Comparison of ENCODE assay signal across 12 cellular contexts in genomic region chrX:68684291-68684918, GRCh38. TPM values are rescaled to one million over a fixed set of nuclear protein-coding genes. Genes with fewer than 3 reads are reported as not detected.
DNase-seq lines count a peak whose midpoint lies in the region; ATAC-seq and TF ChIP-seq lines count a peak whose summit lies in the region.
"Had no signal": no experiment of that assay in that cellular context is flagged by ENCODE, and none has a peak within 500 bp of the region (broad histone marks: within the 10 kb centered on the region; RNA-seq: fewer than 3 reads in every experiment).

No MANE protein-coding gene starts in this region.

- ATAC-seq in HG02970 (IDR thresholded peaks at IDR 0.05; ENCODE audit: low FRiP score, unreplicated experiment) = no peak
- ATAC-seq in GM19351 (IDR thresholded peaks at IDR 0.05; ENCODE audit: unreplicated experiment) = no peak
- no peak for ATAC-seq in HG03342 (IDR thresholded peaks at IDR 0.05; ENCODE audit: unreplicated experiment)
- ATAC-seq: GM12878 had no signal

- no peak for TF ChIP-seq CTCF in choroid plexus epithelial cell (conservative IDR thresholded peaks at IDR 0.05; ENCODE audit: low read depth, low read length)

- DNase-seq in AML-193 (lab: John Stamatoyannopoulos, UW) = peak; percentile 33 to 46
- peak; percentile 2 for DNase-seq in KG1 (lab: John Stamatoyannopoulos, UW)
- DNase-seq in choroid plexus epithelial cell (ENCODE audit: low read depth) = peak; percentile 10
- peak; percentile 33 to 66 for DNase-seq in lung microvascular endothelial cell (ENCODE audit: low read depth in 2 of 2)
- DNase-seq in central memory CD4-positive, alpha-beta T cell = no peak
- DNase-seq: GM23248, NCI-H2081, SHP77 had no signal

- no peak overlapping the region for H3K4me3 ChIP-seq in choroid plexus epithelial cell (ENCODE audit: low read depth, low read length)
- H3K4me3 ChIP-seq: GM12878, GM23248 had no signal

RNA-seq across cellular contexts. Expression of gene STARD8, which starts 36.9 kb away (rescaled TPM):
- total RNA-seq in lung microvascular endothelial cell = 16.8 and 33.3 TPM in 2 replicates
